In genomic region chr11:110886241-110886640, GRCh38 we compare ENCODE assay signal across 17 cellular contexts.
"Had no signal": no experiment of that assay in that cellular context is flagged by ENCODE, and none has a peak within 500 bp of the region (broad histone marks: within the 10 kb centered on the region; RNA-seq: fewer than 3 reads in every experiment).

No MANE protein-coding gene starts in this region.

- ATAC-seq: foreskin keratinocyte, left colon, mucosa of descending colon, natural killer cell had no signal

- DNase-seq: colonic mucosa; dermis blood vessel endothelial cell; erythroblast; foreskin keratinocyte; head of caudate nucleus; left colon; mammary epithelial cell; mucosa of descending colon; natural killer cell; nucleus accumbens; ovary; small intestine; stimulated activated CD4-positive, alpha-beta T cell treated with anti-CD3 and anti-CD28 coated beads, Interleukin-12 subunit alpha, Interleukin-12 subunit beta, amount 100 ng/mL, for 4 hours; stimulated activated naive CD4-positive, alpha-beta T cell; stomach; substantia nigra; transverse colon had no signal
